Comparison of ENCODE assay signal across 19 cellular contexts in the genomic region with DNA sequence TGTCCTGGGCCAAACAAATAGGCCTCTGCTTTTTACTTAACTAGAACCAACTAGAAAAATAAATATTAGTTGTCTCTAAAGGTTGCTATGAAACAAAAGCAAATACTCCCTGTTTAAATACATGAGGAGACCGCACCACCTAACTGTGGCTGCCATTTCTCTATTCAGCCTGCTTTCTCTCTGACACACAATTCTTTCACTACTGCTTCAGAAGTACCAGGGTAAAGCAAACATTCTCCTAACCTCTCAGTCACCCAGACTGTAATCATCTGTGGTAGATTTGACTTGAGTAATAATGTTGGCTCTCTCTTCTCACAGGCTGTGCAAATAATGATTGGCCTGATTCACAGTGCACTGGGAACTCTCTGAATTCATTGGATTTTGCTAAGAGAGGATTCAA. TPM values are rescaled to one million over a fixed set of nuclear protein-coding genes. Genes with fewer than 3 reads are reported as not detected.
DNase-seq lines count a peak whose midpoint lies in the region; ATAC-seq and TF ChIP-seq lines count a peak whose summit lies in the region.
"Had no signal": no experiment of that assay in that cellular context is flagged by ENCODE, and none has a peak within 500 bp of the region (broad histone marks: within the 10 kb centered on the region; RNA-seq: fewer than 3 reads in every experiment).

No MANE protein-coding gene starts in this region.

- peaks cover 5% of the 10 kb centered on the region for H3K4me1 Mint-ChIP-seq in nephron progenitor cell
- H3K4me1 Mint-ChIP-seq: activated naive CD8-positive, alpha-beta T cell treated with anti-CD3 and anti-CD28 coated beads, Interleukin-2, amount 10 ng/mL, durations not matched to agents 7 days and 5 days; CD14-positive monocyte; naive thymus-derived CD4-positive, alpha-beta T cell had no signal

- H3K27me3 ChIP-seq in psoas muscle (ENCODE audit: insufficient read depth in 3 of 3, low read length in 2 of 3): no peaks in the 10 kb centered on the region

- no peak overlapping the region for H3K27ac Mint-ChIP-seq in nephron progenitor cell
- H3K27ac Mint-ChIP-seq: activated CD4-positive, alpha-beta memory T cell treated with anti-CD3 and anti-CD28 coated beads for 36 hours; activated naive CD8-positive, alpha-beta T cell treated with anti-CD3 and anti-CD28 coated beads, Interleukin-2, amount 10 ng/mL, durations not matched to agents 7 days and 5 days; CD14-positive monocyte; naive thymus-derived CD4-positive, alpha-beta T cell had no signal

- intact Hi-C loops in psoas muscle (cut with DNase I): no loop called here

- H3K9me3 ChIP-seq in psoas muscle: no peaks in the 10 kb centered on the region

- no peak overlapping the region for H3K4me3 ChIP-seq in psoas muscle
- H3K4me3 ChIP-seq: PC-9 had no signal

- WGBS in psoas muscle, 3 donors: 88 to 96% (median 89%) methylated on average over 1 of the region's 1 CpG

- DNase-seq in SIG-M5 treated with dmso at 0.1 percent for 504 hours (lab: John Stamatoyannopoulos, UW; ENCODE audit: unreplicated experiment) (peak; percentile 32), SIG-M5 (lab: John Stamatoyannopoulos, UW) (no peak), NCI-H69 (lab: John Stamatoyannopoulos, UW) (peak; percentile 94), left lobe of liver (ENCODE audit: low spot score) (no peak), psoas muscle (no peak), nephron progenitor cell (no peak)
- no peak for DNase-seq in stimulated activated CD4-positive, alpha-beta T cell treated with anti-CD3 and anti-CD28 coated beads, Interleukin-4, amount 100 ng/mL, for 4 hours
- DNase-seq in stimulated activated naive CD4-positive, alpha-beta T cell treated with Interleukin-2 at 50 U/mL for 16 hours (lab: John Stamatoyannopoulos, UW): no peak
- DNase-seq: activated CD4-positive, alpha-beta memory T cell treated with anti-CD3 and anti-CD28 coated beads for 36 hours; activated naive CD8-positive, alpha-beta T cell treated with anti-CD3 and anti-CD28 coated beads, Interleukin-2, amount 10 ng/mL, durations not matched to agents 7 days and 5 days; EL; naive thymus-derived CD4-positive, alpha-beta T cell; PC-9 had no signal

- no peak for TF ChIP-seq CTCF in psoas muscle (IDR thresholded peaks at IDR 0.05)
- TF ChIP-seq CTCF in nephron progenitor cell (IDR thresholded peaks at IDR 0.05): no peak

- no peaks in the 10 kb centered on the region for H3K36me3 Mint-ChIP-seq in nephron progenitor cell (ENCODE audit: low read depth)
- H3K36me3 Mint-ChIP-seq: activated CD4-positive, alpha-beta memory T cell treated with anti-CD3 and anti-CD28 coated beads for 36 hours; activated naive CD8-positive, alpha-beta T cell treated with anti-CD3 and anti-CD28 coated beads, Interleukin-2, amount 10 ng/mL, durations not matched to agents 7 days and 5 days; CD14-positive monocyte; naive thymus-derived CD4-positive, alpha-beta T cell had no signal

- no peaks in the 10 kb centered on the region for H3K9me3 Mint-ChIP-seq in nephron progenitor cell
- H3K9me3 Mint-ChIP-seq: activated CD4-positive, alpha-beta memory T cell treated with anti-CD3 and anti-CD28 coated beads for 36 hours; activated naive CD8-positive, alpha-beta T cell treated with anti-CD3 and anti-CD28 coated beads, Interleukin-2, amount 10 ng/mL, durations not matched to agents 7 days and 5 days had no signal

- no peaks in the 10 kb centered on the region for H3K4me1 ChIP-seq in psoas muscle

- H3K27me3 Mint-ChIP-seq in nephron progenitor cell (ENCODE audit: low read depth, poor library complexity): peaks cover 10% of the 10 kb centered on the region

- no peak overlapping the region for H3K27ac ChIP-seq in psoas muscle
- H3K27ac ChIP-seq: PC-9 had no signal

- no peaks in the 10 kb centered on the region for H3K36me3 ChIP-seq in psoas muscle (ENCODE audit: insufficient read depth in 1 of 2, low read depth in 1 of 2)

- no peak overlapping the region for H3K4me3 Mint-ChIP-seq in nephron progenitor cell
- H3K4me3 Mint-ChIP-seq: activated CD4-positive, alpha-beta memory T cell treated with anti-CD3 and anti-CD28 coated beads for 36 hours; activated naive CD8-positive, alpha-beta T cell treated with anti-CD3 and anti-CD28 coated beads, Interleukin-2, amount 10 ng/mL, durations not matched to agents 7 days and 5 days; CD14-positive monocyte; naive thymus-derived CD4-positive, alpha-beta T cell had no signal

- ATAC-seq in left lobe of liver: peak; percentile 96
- ATAC-seq in psoas muscle: no peak
- ATAC-seq: naive thymus-derived CD4-positive, alpha-beta T cell had no signal

RNA-seq across cellular contexts. Expression of gene MS4A8, which starts 41.0 kb away (rescaled TPM):
- total RNA-seq in left lobe of liver (not detected), psoas muscle (under 1 TPM in 3 of 4 donors, not detected in 1; 0.20 to 0.47 (median 0.23) TPM)
- under 1 TPM in 2 of 3 donors, not detected in 1; 0.10 to 0.31 TPM for polyA plus RNA-seq in psoas muscle
- total RNA-seq: activated CD4-positive, alpha-beta memory T cell treated with anti-CD3 and anti-CD28 coated beads for 36 hours; activated naive CD8-positive, alpha-beta T cell treated with anti-CD3 and anti-CD28 coated beads, Interleukin-2, amount 10 ng/mL, durations not matched to agents 7 days and 5 days; fibroblast of villous mesenchyme; HT1080; lower leg skin; naive thymus-derived CD4-positive, alpha-beta T cell; NCI-H460; PC-9; temporal lobe had no signal
- polyA plus RNA-seq: CD14-positive monocyte; naive thymus-derived CD4-positive, alpha-beta T cell had no signal

Comparison
In these comparisons a context has a peak if more than half of its experiments do, and no peak if none do; other contexts are left out.
1. DNase-seq: peak in SIG-M5 treated with dmso at 0.1 percent for 504 hours (single experiment) and NCI-H69 (single experiment); none in SIG-M5 (single experiment), left lobe of liver (single experiment), psoas muscle (0 of 2), stimulated activated CD4-positive, alpha-beta T cell treated with anti-CD3 and anti-CD28 coated beads, Interleukin-4, amount 100 ng/mL, for 4 hours (0 of 2), stimulated activated naive CD4-positive, alpha-beta T cell treated with Interleukin-2 at 50 U/mL for 16 hours (single experiment) and nephron progenitor cell (single experiment).